In the genomic region with DNA sequence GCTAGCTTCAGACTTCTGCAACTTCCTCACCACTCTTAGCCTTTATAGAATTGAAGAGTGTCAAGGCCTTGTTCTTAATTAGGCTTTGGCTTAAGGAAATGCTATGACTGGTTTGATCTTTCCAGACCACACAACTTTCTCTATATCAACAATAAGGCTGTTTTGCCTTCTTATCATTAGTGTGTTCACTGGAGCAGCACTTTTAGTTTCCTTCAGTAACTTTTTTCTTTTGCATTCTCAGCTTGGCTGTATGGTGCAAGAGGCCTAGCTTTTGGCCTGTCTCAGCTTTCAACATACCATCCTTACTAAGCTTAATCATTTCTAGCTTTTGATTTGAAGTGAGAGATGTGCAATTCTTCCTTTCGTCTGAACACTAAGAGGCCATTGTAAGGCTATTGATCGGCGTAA, we compare ENCODE assay signal across 11 cellular contexts. TPM values are rescaled to one million over a fixed set of nuclear protein-coding genes. Genes with fewer than 3 reads are reported as not detected.
A peak's percentile ranks its signal among the peaks of the same experiment; 100 is the strongest.
DNase-seq lines count a peak whose midpoint lies in the region; ATAC-seq lines count a peak whose summit lies in the region.
"Had no signal": no experiment of that assay in that cellular context is flagged by ENCODE, and none has a peak within 500 bp of the region (broad histone marks: within the 10 kb centered on the region; RNA-seq: fewer than 3 reads in every experiment).

No MANE protein-coding gene starts in this region.

- no peak overlapping the region for H3K9ac ChIP-seq in BLaER1

- peaks cover 66% of the 10 kb centered on the region for H3K4me1 Mint-ChIP-seq in activated CD4-positive, alpha-beta memory T cell treated with anti-CD3 and anti-CD28 coated beads, Interleukin-2, amount 10 ng/mL, durations not matched to agents 7 days and 5 days

- POLR2A ChIA-PET in activated CD4-positive, alpha-beta memory T cell treated with anti-CD3 and anti-CD28 coated beads, Interleukin-2, amount 10 ng/mL, durations not matched to agents 7 days and 5 days (lab: Charles Lee), result interaction anchor here (1.4 to 1.5 kb wide), 2 partner anchors 8 to 421 kb away, joined by 4 to 15 read pairs; a partner anchor contains a TSS

- CTCF ChIA-PET in activated CD4-positive, alpha-beta memory T cell treated with anti-CD3 and anti-CD28 coated beads, Interleukin-2, amount 10 ng/mL, durations not matched to agents 7 days and 5 days (lab: Charles Lee), result interaction anchor here (1.5 kb wide), 1 partner anchor 8 kb away, joined by 4 read pairs; a partner anchor contains a TSS

- 0 out of 2 replicates have a peak, but pooled peaks cover 3% of the 10 kb centered on the region for H3K9me3 ChIP-seq in BLaER1

- no peak overlapping the region for H3K4me3 Mint-ChIP-seq in activated CD4-positive, alpha-beta memory T cell treated with anti-CD3 and anti-CD28 coated beads, Interleukin-2, amount 10 ng/mL, durations not matched to agents 7 days and 5 days

- peaks cover 44% of the 10 kb centered on the region for H3K36me3 Mint-ChIP-seq in activated CD4-positive, alpha-beta memory T cell treated with anti-CD3 and anti-CD28 coated beads, Interleukin-2, amount 10 ng/mL, durations not matched to agents 7 days and 5 days (ENCODE audit: low read depth)

- no peaks in the 10 kb centered on the region for H3K9me3 Mint-ChIP-seq in activated CD4-positive, alpha-beta memory T cell treated with anti-CD3 and anti-CD28 coated beads, Interleukin-2, amount 10 ng/mL, durations not matched to agents 7 days and 5 days

- H4K20me1 ChIP-seq in BLaER1, result no peaks in the 10 kb centered on the region

- H3K27ac ChIP-seq in BLaER1, result peak overlapping the region; percentile 15; the same call in 1 of the 2 replicates

- no peak for DNase-seq in activated CD4-positive, alpha-beta memory T cell treated with anti-CD3 and anti-CD28 coated beads, Interleukin-2, amount 10 ng/mL, durations not matched to agents 7 days and 5 days
- DNase-seq in anterior cingulate cortex (lab: John Stamatoyannopoulos, UW), result no peak
- no peak for DNase-seq in GM03348 (ENCODE audit: low spot score)
- no peak for DNase-seq in NCI-H1092 (lab: John Stamatoyannopoulos, UW)
- DNase-seq in occipital lobe (lab: John Stamatoyannopoulos, UW), result no peak
- DNase-seq: DND-41 had no signal

- H3K4me2 ChIP-seq in BLaER1, result peak overlapping the region; percentile 44

- H3K27ac Mint-ChIP-seq in activated CD4-positive, alpha-beta memory T cell treated with anti-CD3 and anti-CD28 coated beads, Interleukin-2, amount 10 ng/mL, durations not matched to agents 7 days and 5 days, result peak overlapping the region; percentile 65

- no peak overlapping the region for H3K4me3 ChIP-seq in BLaER1
- H3K4me3 ChIP-seq: K562, lung had no signal

- H3K27me3 Mint-ChIP-seq in activated CD4-positive, alpha-beta memory T cell treated with anti-CD3 and anti-CD28 coated beads, Interleukin-2, amount 10 ng/mL, durations not matched to agents 7 days and 5 days, result no peaks in the 10 kb centered on the region

- peak; percentile 87 for ATAC-seq in GM19023 (IDR thresholded peaks at IDR 0.05; ENCODE audit: unreplicated experiment)
- peak; percentile 84 for ATAC-seq in HG02981 (IDR thresholded peaks at IDR 0.05; ENCODE audit: unreplicated experiment)
- ATAC-seq: K562 had no signal

- H3K27me3 ChIP-seq in BLaER1, result no peaks in the 10 kb centered on the region

- peaks cover 31% of the 10 kb centered on the region for H3K4me1 ChIP-seq in BLaER1

- H3K36me3 ChIP-seq in BLaER1, result no peaks in the 10 kb centered on the region

RNA-seq across cellular contexts. Expression of a gene that starts 8.6 kb away (rescaled TPM):
- total RNA-seq in activated CD4-positive, alpha-beta memory T cell treated with anti-CD3 and anti-CD28 coated beads, Interleukin-2, amount 10 ng/mL, durations not matched to agents 7 days and 5 days, result 10 to 100 TPM; 74.7 to 77.4 TPM
- 1,070 TPM for total RNA-seq in occipital lobe

Comparison
In these comparisons a context has a peak if more than half of its experiments do, and no peak if none do; other contexts are left out.
1. RNA of a gene that starts 8.6 kb away (total RNA-seq): 1,070 TPM in occipital lobe (single experiment); 74.7 to 77.4 TPM in activated CD4-positive, alpha-beta memory T cell treated with anti-CD3 and anti-CD28 coated beads, Interleukin-2, amount 10 ng/mL, durations not matched to agents 7 days and 5 days; every median in the first group is over 10 times any median in the second.